Comparison of ENCODE assay signal across 9 cellular contexts in the genomic region with DNA sequence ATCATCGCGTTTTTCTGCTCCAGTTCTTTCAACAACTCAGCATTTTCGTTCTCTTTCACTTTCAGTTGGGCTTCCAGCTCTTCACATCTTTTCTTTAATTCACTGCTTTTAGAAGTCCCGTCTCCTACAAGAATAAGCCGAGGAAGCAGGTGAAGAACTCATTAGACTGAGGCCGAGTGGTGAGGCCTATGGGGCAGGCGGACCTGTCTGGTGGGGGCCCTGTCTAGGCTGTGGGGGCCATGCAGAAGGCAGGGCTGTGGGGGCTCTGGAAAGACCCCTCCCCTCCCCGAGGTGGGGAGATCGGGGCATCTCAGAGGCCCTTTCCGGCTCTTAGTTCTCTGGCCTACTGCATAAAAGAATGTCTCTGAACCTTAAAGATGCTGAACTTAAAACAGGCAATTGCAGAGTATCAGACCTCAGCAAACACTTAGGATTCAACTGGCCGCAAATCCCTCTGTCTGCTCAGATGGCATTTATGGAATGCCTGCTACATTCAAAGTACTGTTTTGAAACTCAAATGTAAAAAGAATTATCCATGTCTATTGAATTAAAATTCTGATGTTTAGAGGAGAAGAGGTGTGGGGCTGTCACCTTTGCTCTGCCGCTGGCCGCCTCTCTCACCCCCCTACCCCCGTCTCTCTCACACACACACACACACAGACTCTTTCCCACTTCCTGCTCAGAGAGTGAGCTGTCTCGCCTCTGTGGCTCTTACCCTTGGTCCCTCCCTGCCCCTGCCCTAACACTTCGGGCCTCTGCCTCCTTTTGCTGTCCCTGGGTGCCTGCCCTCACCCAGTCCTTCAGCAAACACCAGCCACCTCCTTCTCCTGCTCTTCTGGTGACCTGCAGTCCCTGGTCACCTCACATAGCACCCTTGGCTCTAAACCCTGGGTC. TPM values are rescaled to one million over a fixed set of nuclear protein-coding genes. Genes with fewer than 3 reads are reported as not detected.
DNase-seq lines count a peak whose midpoint lies in the region; ATAC-seq, FAIRE-seq and TF ChIP-seq lines count a peak whose summit lies in the region.
"Had no signal": no experiment of that assay in that cellular context is flagged by ENCODE, and none has a peak within 500 bp of the region (broad histone marks: within the 10 kb centered on the region; RNA-seq: fewer than 3 reads in every experiment).

No MANE protein-coding gene starts in this region.

- intact Hi-C loops in ovary (cut with DNase I) = no loop called here
- intact Hi-C loops in aorta (cut with DNase I) = no loop called here

- no peak for TF ChIP-seq EP300 in ovary (IDR thresholded peaks at IDR 0.05)

- DNase-seq in GM12891 (ENCODE audit: insufficient read length, low spot score) = peak; percentile 56
- peak; percentile 31 for DNase-seq in activated CD4-positive, alpha-beta T cell treated with anti-CD3 and anti-CD28 coated beads, Interleukin-2, amount 50 U/mL, for 1 hour
- peak; percentile 50 for DNase-seq in stimulated activated CD4-positive, alpha-beta T cell treated with anti-CD3 and anti-CD28 coated beads, Interleukin-1b, Interleukin-23, amount 100 ng/mL, for 48 hours
- DNase-seq in ovary = no peak
- DNase-seq in DMS153 treated with DMSO at 0.1 percent for 48 hours (lab: John Stamatoyannopoulos, UW; ENCODE audit: unreplicated experiment) = no peak
- no peak for DNase-seq in aorta
- DNase-seq: cerebellar nuclear complex had no signal

- FAIRE-seq in GM12891 (lab: Jason Lieb, UNC) = peak; percentile 76

- H3K27ac ChIP-seq in cingulate gyrus (ENCODE audit: low read depth, low read length) = peak overlapping the region; percentile 29
- no peak overlapping the region for H3K27ac ChIP-seq in ovary
- no peak overlapping the region for H3K27ac ChIP-seq in aorta (ENCODE audit: low read depth in 1 of 2, low read length in 2 of 2)

- no peaks in the 10 kb centered on the region for H3K36me3 ChIP-seq in ovary
- H3K36me3 ChIP-seq in aorta (ENCODE audit: control insufficient read depth in 1 of 2, insufficient read depth in 2 of 2, low read length in 1 of 2) = peaks cover 0 to 5% of the 10 kb centered on the region in 2 donors

- no peaks in the 10 kb centered on the region for H3K27me3 ChIP-seq in ovary
- no peaks in the 10 kb centered on the region for H3K27me3 ChIP-seq in aorta (ENCODE audit: control insufficient read depth in 1 of 2, insufficient read depth in 2 of 2, low read length in 1 of 2)

- H3K9me3 ChIP-seq in ovary (no peaks in the 10 kb centered on the region), aorta (ENCODE audit: control insufficient read depth, low read length) (peaks cover 1% of the 10 kb centered on the region)

- no peak for ATAC-seq in HG03521 (IDR thresholded peaks at IDR 0.05; ENCODE audit: unreplicated experiment)
- no peak for ATAC-seq in aorta (ENCODE audit: low FRiP score)

- 83 to 87% (median 83%) methylated on average over 16 of the region's 16 CpGs for WGBS in ovary, 3 donors
- 73 to 81% methylated on average over 16 of the region's 16 CpGs for WGBS in aorta, 2 donors

- TF ChIP-seq POLR2A in GM12891 (IDR thresholded peaks at IDR 0.05; ENCODE audit: low read depth, low read length) = no peak
- no peak for TF ChIP-seq POLR2A in ovary (IDR thresholded peaks at IDR 0.05)

- H3K4me3 ChIP-seq in ovary = no peak overlapping the region
- no peak overlapping the region for H3K4me3 ChIP-seq in aorta (ENCODE audit: low read length in 2 of 2)

- no peak for TF ChIP-seq CTCF in ovary (IDR thresholded peaks at IDR 0.05)

- H3K4me1 ChIP-seq in ovary (ENCODE audit: insufficient read depth) (no peaks in the 10 kb centered on the region), aorta (ENCODE audit: control insufficient read depth in 1 of 2, insufficient read depth in 2 of 2, low read length in 2 of 2) (no peaks in the 10 kb centered on the region)

TF ChIP-seq in GM12891, 5 proteins besides CTCF, POLR2A, EP300 and RAD21:
- no peak for TF ChIP-seq TAF1 (IDR thresholded peaks at IDR 0.05; ENCODE audit: low read depth, low read length)
- TF ChIP-seq POU2F2 (IDR thresholded peaks at IDR 0.05; ENCODE audit: low read depth, low read length) = no peak
- no peak for TF ChIP-seq PAX5 (IDR thresholded peaks at IDR 0.05; ENCODE audit: insufficient read depth, low read length, severe bottlenecking)
- peak; percentile 52; the same call in 1 of the 2 replicates for TF ChIP-seq SPI1 (IDR thresholded peaks at IDR 0.05; ENCODE audit: low read depth, low read length)
- no peak for TF ChIP-seq POLR2AphosphoS5 (IDR thresholded peaks at IDR 0.05; ENCODE audit: low read depth, low read length)

RNA-seq across cellular contexts. Expression of a gene that starts 34.7 kb away (rescaled TPM):
- 7.8 TPM for polyA plus RNA-seq in GM12891 (2012; ENCODE audit: low read depth, missing spikeins)
- total RNA-seq in ovary = 10 to 100 TPM; 13.9 to 51.0 (median 35.2) TPM
- polyA plus RNA-seq in ovary = 10 to 100 TPM; 21.9 to 34.6 TPM
- total RNA-seq in aorta = 10 to 100 TPM; 46.3 to 70.8 TPM
- 10 to 100 TPM; 52.6 to 66.3 TPM for polyA plus RNA-seq in aorta

RNA-seq across cellular contexts. Expression of a gene that starts 35.1 kb away (rescaled TPM):
- 22.6 TPM for polyA plus RNA-seq in GM12891 (2012; ENCODE audit: low read depth, missing spikeins)
- total RNA-seq in ovary (10 to 100 TPM; 47.6 to 74.7 (median 67.8) TPM), aorta (10 to 100 TPM; 57.7 to 59.3 TPM)
- polyA plus RNA-seq in ovary (10 to 100 TPM; 33.5 to 52.5 TPM), aorta (10 to 100 TPM; 36.1 to 68.2 TPM)

Comparison
In these comparisons a context has a peak if more than half of its experiments do, and no peak if none do; other contexts are left out.
1. DNase-seq: peak in GM12891 (single experiment), activated CD4-positive, alpha-beta T cell treated with anti-CD3 and anti-CD28 coated beads, Interleukin-2, amount 50 U/mL, for 1 hour (single experiment) and stimulated activated CD4-positive, alpha-beta T cell treated with anti-CD3 and anti-CD28 coated beads, Interleukin-1b, Interleukin-23, amount 100 ng/mL, for 48 hours (single experiment); none in ovary (0 of 5), DMS153 treated with DMSO at 0.1 percent for 48 hours (single experiment) and aorta (0 of 2).